In the genomic region with DNA sequence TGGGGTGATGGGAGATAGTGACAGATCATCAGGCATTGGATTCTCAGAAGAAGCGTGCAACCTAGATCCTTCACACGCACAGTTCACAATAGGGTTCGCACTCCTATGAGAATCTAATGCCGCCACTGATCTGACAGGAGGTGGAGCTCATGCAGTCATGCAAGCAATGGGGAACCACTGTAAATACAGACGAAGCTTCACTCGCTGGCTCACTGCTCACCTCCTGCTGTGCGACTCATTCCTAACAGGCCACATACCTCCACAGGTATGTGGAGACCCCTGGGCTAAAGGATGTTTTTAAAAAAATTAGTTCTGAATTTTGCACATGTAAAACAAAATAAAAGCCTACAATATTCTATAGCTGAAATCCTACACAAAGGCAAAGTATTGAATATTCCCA, we compare ENCODE assay signal across 19 cellular contexts. TPM values are rescaled to one million over a fixed set of nuclear protein-coding genes. Genes with fewer than 3 reads are reported as not detected.
"Had no signal": no experiment of that assay in that cellular context is flagged by ENCODE, and none has a peak within 500 bp of the region (broad histone marks: within the 10 kb centered on the region; RNA-seq: fewer than 3 reads in every experiment).

No MANE protein-coding gene starts in this region.

- H3K4me1 ChIP-seq: breast epithelium, heart left ventricle, left lung, transverse colon had no signal

- H3K4me3 Mint-ChIP-seq: activated naive CD4-positive, alpha-beta T cell treated with anti-CD3 and anti-CD28 coated beads, Interleukin-2, amount 50 U/mL, for 24 hours; mesothelial cell of epicardium; naive thymus-derived CD8-positive, alpha-beta T cell; stimulated activated naive B cell treated with anti-CD40 and anti-IgM and Interleukin-4, amounts not matched to agents 10 μg/mL and 1 μg/mL and 100 μg/mL, for 72 hours had no signal

- H3K27me3 ChIP-seq: breast epithelium, heart left ventricle, left lung, transverse colon had no signal

- H3K27ac Mint-ChIP-seq: activated naive CD4-positive, alpha-beta T cell treated with anti-CD3 and anti-CD28 coated beads, Interleukin-2, amount 50 U/mL, for 24 hours; naive thymus-derived CD8-positive, alpha-beta T cell; progenitor cell of endocrine pancreas; stimulated activated naive B cell treated with anti-CD40 and anti-IgM and Interleukin-4, amounts not matched to agents 10 μg/mL and 1 μg/mL and 100 μg/mL, for 72 hours had no signal

- ATAC-seq: heart left ventricle; left lung; naive thymus-derived CD8-positive, alpha-beta T cell; stimulated activated naive B cell treated with anti-CD40 and anti-IgM and Interleukin-4, amounts not matched to agents 10 μg/mL and 1 μg/mL and 100 μg/mL, for 72 hours had no signal

- H3K4me1 Mint-ChIP-seq: activated naive CD4-positive, alpha-beta T cell treated with anti-CD3 and anti-CD28 coated beads, Interleukin-2, amount 50 U/mL, for 24 hours; mesothelial cell of epicardium; naive thymus-derived CD8-positive, alpha-beta T cell; stimulated activated naive B cell treated with anti-CD40 and anti-IgM and Interleukin-4, amounts not matched to agents 10 μg/mL and 1 μg/mL and 100 μg/mL, for 72 hours had no signal

- H3K27ac ChIP-seq: breast epithelium, coronary artery, heart left ventricle, left lung, transverse colon, VCaP had no signal

- H3K9me3 Mint-ChIP-seq: activated naive CD4-positive, alpha-beta T cell treated with anti-CD3 and anti-CD28 coated beads, Interleukin-2, amount 50 U/mL, for 24 hours had no signal

- H3K36me3 ChIP-seq: breast epithelium, heart left ventricle, left lung, transverse colon had no signal

- H3K27me3 Mint-ChIP-seq: progenitor cell of endocrine pancreas had no signal

- H3K4me3 ChIP-seq: breast epithelium, coronary artery, heart left ventricle, left lung, lung, transverse colon had no signal

- DNase-seq: activated CD4-positive, CD25-positive, alpha-beta regulatory T cell treated with anti-CD3 and anti-CD28 coated beads, Interleukin-2, amount 50 U/mL, for 72 hours; activated gamma-delta T cell treated with Interleukin-2 at 50 U/mL for 16 hours; activated T-cell treated with anti-CD3 and anti-CD28 coated beads, Interleukin-2, amount 50 U/mL, for 1 hour; aorta; heart left ventricle; left lung; naive thymus-derived CD8-positive, alpha-beta T cell; retina; stimulated activated CD4-positive, alpha-beta T cell treated with anti-CD3 and anti-CD28 coated beads, Interleukin-2, amount 100 ng/mL, for 48 hours; stimulated activated CD8-positive, alpha-beta memory T cell treated with anti-CD3 and anti-CD28 coated beads, Interleukin-4, amount 100 ng/mL, for 48 hours; stimulated activated naive B cell treated with anti-CD40 and anti-IgM and Interleukin-4, amounts not matched to agents 10 μg/mL and 1 μg/mL and 100 μg/mL, for 72 hours; transverse colon had no signal

- H3K36me3 Mint-ChIP-seq: activated naive CD4-positive, alpha-beta T cell treated with anti-CD3 and anti-CD28 coated beads, Interleukin-2, amount 50 U/mL, for 24 hours; naive thymus-derived CD8-positive, alpha-beta T cell; stimulated activated naive B cell treated with anti-CD40 and anti-IgM and Interleukin-4, amounts not matched to agents 10 μg/mL and 1 μg/mL and 100 μg/mL, for 72 hours had no signal

RNA-seq across cellular contexts. Expression of a gene that starts 20.5 kb away (rescaled TPM):
- total RNA-seq: naive thymus-derived CD8-positive, alpha-beta T cell had no signal
- polyA plus RNA-seq: naive thymus-derived CD8-positive, alpha-beta T cell had no signal
